8 cellular contexts compared by ENCODE assay signal in genomic region chr17:16491703-16492612, GRCh38. TPM values are rescaled to one million over a fixed set of nuclear protein-coding genes. Genes with fewer than 3 reads are reported as not detected.
DNase-seq lines count a peak whose midpoint lies in the region; ATAC-seq lines count a peak whose summit lies in the region.

TSS of gene LRRC75A (minus strand) at chr17:16492193. CDS start at chr17:16491990, 203 bp downstream.

- H3K27ac ChIP-seq in skin epidermis, result peak within 1 kb of the TSS in 5 of 21 experiments; percentile 6 to 64 (median 61)

- DNase-seq in DMS53 (lab: John Stamatoyannopoulos, UW) (peak; percentile 74), T follicular helper cell (ENCODE audit: low read depth) (peak; percentile 25), astrocyte of the hippocampus (ENCODE audit: low read depth, low spot score) (peak; percentile 64), A172 (ENCODE audit: low spot score) (no peak)

- H3K4me3 ChIP-seq in iPS-15b (ENCODE audit: low read depth, low read length) (peak within 1 kb of the TSS; percentile 65), skin epidermis (peak within 1 kb of the TSS; percentile 33 to 67 (median 49))

- H3K36me3 ChIP-seq in iPS-15b (ENCODE audit: control insufficient read depth, insufficient read depth, low read length), result no peaks in the 10 kb centered on the region

- H3K4me1 ChIP-seq in iPS-15b (ENCODE audit: control insufficient read depth, insufficient read depth, low read length), result peaks cover 13% of the 10 kb centered on the region

- ATAC-seq in HG03175 (IDR thresholded peaks at IDR 0.05; ENCODE audit: unreplicated experiment) (peak; percentile 60), HG02623 (IDR thresholded peaks at IDR 0.05; ENCODE audit: unreplicated experiment) (no peak)

- peak within 1 kb of the TSS; percentile 57 for H3K9ac ChIP-seq in iPS-15b (ENCODE audit: low read depth, low read length)

- H3K27me3 ChIP-seq in iPS-15b (ENCODE audit: control insufficient read depth, insufficient read depth, low read length), result peaks cover 20% of the 10 kb centered on the region

- H3K9me3 ChIP-seq in iPS-15b (ENCODE audit: control insufficient read depth, insufficient read depth, low read length), result no peaks in the 10 kb centered on the region

RNA-seq across cellular contexts. Expression of gene LRRC75A, which starts in this region (rescaled TPM):
- 3.4 and 7.4 TPM in 2 replicates for total RNA-seq in A172 (2014; rRNA removed; shearing (Covaris generic))
